In genomic region chr5:60814498-60814897, GRCh38 we compare ENCODE assay signal across 22 cellular contexts. TPM values are rescaled to one million over a fixed set of nuclear protein-coding genes. Genes with fewer than 3 reads are reported as not detected.
DNase-seq lines count a peak whose midpoint lies in the region; ATAC-seq, FAIRE-seq and TF ChIP-seq lines count a peak whose summit lies in the region.
"Had no signal": no experiment of that assay in that cellular context is flagged by ENCODE, and none has a peak within 500 bp of the region (broad histone marks: within the 10 kb centered on the region; RNA-seq: fewer than 3 reads in every experiment).

No MANE protein-coding gene starts in this region.

- no peak overlapping the region for H4K12ac ChIP-seq in trophoblast cell (ENCODE audit: low read depth, low read length)

- H3K27ac ChIP-seq in A549: no peak overlapping the region
- no peak overlapping the region for H3K27ac ChIP-seq in K562 (ENCODE audit: extremely low read depth, low read depth, low read length)
- no peak overlapping the region for H3K27ac ChIP-seq in trophoblast cell (ENCODE audit: low read depth, low read length)
- H3K27ac ChIP-seq: BLaER1 treated with 17β-estradiol and CSF1 and Interleukin-3, amounts not matched to agents 10 nM and 100 nM; C4-2B had no signal

- ATAC-seq in A549 (no peak), K562 (no peak), left colon (peak; percentile 65), esophagus mucosa (no peak), HG03097 (IDR thresholded peaks at IDR 0.05; ENCODE audit: low FRiP score, unreplicated experiment) (no peak)
- ATAC-seq: CD8-positive, alpha-beta T cell had no signal

- H2BK120ac ChIP-seq in trophoblast cell (ENCODE audit: insufficient read depth, low read length, poor library complexity): no peak overlapping the region

- TF ChIP-seq POLR2A in A549 (IDR thresholded peaks at IDR 0.05; ENCODE audit: low read length): no peak
- no peak for TF ChIP-seq POLR2A in K562 (conservative IDR thresholded peaks at IDR 0.05)

- DNase-seq in A549 (ENCODE audit: low read depth in 1 of 2, low spot score in 1 of 2): no peak
- DNase-seq in K562 (ENCODE audit: extremely low read depth in 1 of 4, low spot score in 3 of 4): no peak
- no peak for DNase-seq in left colon
- peak; percentile 34 to 69 for DNase-seq in trophoblast cell
- DNase-seq in GM19240 (ENCODE audit: insufficient read length, low spot score): no peak
- no peak for DNase-seq in islet precursor cell
- DNase-seq: 8988T; AML-193; Caco-2; Calu3; CD4-positive, alpha-beta T cell; CD8-positive, alpha-beta T cell; DMS79 treated with DMSO at 0.1 percent for 48 hours; GF-D8 had no signal

- H3K18ac ChIP-seq in trophoblast cell (ENCODE audit: low read length): no peak overlapping the region

- H3K4me1 ChIP-seq in A549 (peaks cover 29% of the 10 kb centered on the region), K562 (replicated peaks in 1 of 2; ENCODE audit: control insufficient read depth in 2 of 2, insufficient read depth in 2 of 2, low read length in 2 of 2) (0 out of 5 replicates have a peak, but pooled peaks cover 0 to 6% of the 10 kb centered on the region in 2 experiments), trophoblast cell (ENCODE audit: control insufficient read depth in 1 of 2, insufficient read depth in 2 of 2, low read length in 2 of 2) (peaks cover 0 to 5% of the 10 kb centered on the region in 2 experiments)

- H2BK12ac ChIP-seq in trophoblast cell (ENCODE audit: low read length): no peak overlapping the region

- peak; percentile 46 for FAIRE-seq in A549 (lab: Jason Lieb, UNC)
- FAIRE-seq in K562 (lab: Jason Lieb, UNC): no peak
- FAIRE-seq: A204.1, D721Med, GM12891, GM19239 had no signal

- no peaks in the 10 kb centered on the region for H3K79me1 ChIP-seq in trophoblast cell (ENCODE audit: low read length)

- H3K9me3 ChIP-seq in A549 (no peaks in the 10 kb centered on the region), K562 (replicated peaks; ENCODE audit: control insufficient read depth, insufficient read depth, low read depth, low read length) (no peaks in the 10 kb centered on the region; the same call in 1 of the 2 replicates), trophoblast cell (ENCODE audit: insufficient read depth, low read depth, low read length) (no peaks in the 10 kb centered on the region)
- H3K9me3 ChIP-seq: BLaER1 treated with 17β-estradiol and CSF1 and Interleukin-3, amounts not matched to agents 10 nM and 100 nM; Caco-2 had no signal

- intact Hi-C loops in K562 (cut with micrococcal nuclease): no loop called here
- intact Hi-C loops in left colon (cut with DNase I, micrococcal nuclease): no loop called here

- H3K4me3 ChIP-seq in A549 (no peak overlapping the region), K562 (no peak overlapping the region), trophoblast cell (ENCODE audit: low read depth, low read length) (no peak overlapping the region)
- H3K4me3 ChIP-seq: BLaER1 treated with 17β-estradiol and CSF1 and Interleukin-3, amounts not matched to agents 10 nM and 100 nM had no signal

- TF ChIP-seq RAD21 in A549 (conservative IDR thresholded peaks at IDR 0.05 in 1 of 2, IDR thresholded peaks at IDR 0.05 in 1 of 2) (no peak), K562 (CRISPR knock-in tag; conservative IDR thresholded peaks at IDR 0.05 in 1 of 2, IDR thresholded peaks at IDR 0.05 in 1 of 2) (no peak)

- H2AFZ ChIP-seq in K562 (ENCODE audit: low read depth, low read length) (no peak overlapping the region), trophoblast cell (ENCODE audit: insufficient read depth, low read length, poor library complexity) (no peak overlapping the region)

- H3K9ac ChIP-seq in K562 (ENCODE audit: insufficient read depth in 1 of 2, low read depth in 2 of 2, low read length in 2 of 2) (no peak overlapping the region), trophoblast cell (ENCODE audit: low read length) (no peak overlapping the region)
- H3K9ac ChIP-seq: BLaER1 treated with 17β-estradiol and CSF1 and Interleukin-3, amounts not matched to agents 10 nM and 100 nM had no signal

- TF ChIP-seq CTCF in A549 (IDR thresholded peaks at IDR 0.05) (no peak), K562 (IDR thresholded peaks at IDR 0.05 in 2 of 3, conservative IDR thresholded peaks at IDR 0.05 in 1 of 3; ENCODE audit: insufficient read depth in 2 of 3, low read depth in 1 of 3, low read length in 3 of 3) (no peak)

- no TSS peak for BruUV-seq in K562 (replicated peaks; lab: Mats Ljungman, UMichigan)

- CTCF ChIA-PET in A549 (lab: Yijun Ruan, JAX): interaction anchor here (0.6 to 2.0 kb wide), 2 partner anchors 13 to 350 kb away, joined by 3 to 5 read pairs; no protein-coding TSS in a partner anchor
- CTCF ChIA-PET in K562 (lab: Yijun Ruan, JAX; ENCODE audit: low intra/inter-chr PET ratio): no interaction called here

- no peak overlapping the region for H3K14ac ChIP-seq in trophoblast cell (ENCODE audit: low read length)

- H2AK5ac ChIP-seq in trophoblast cell (ENCODE audit: low read length): no peak overlapping the region

- H4K20me1 ChIP-seq in K562 (replicated peaks; ENCODE audit: control insufficient read depth, insufficient read depth, low read length): no peaks in the 10 kb centered on the region
- H4K20me1 ChIP-seq: BLaER1 treated with 17β-estradiol and CSF1 and Interleukin-3, amounts not matched to agents 10 nM and 100 nM had no signal

- no peak overlapping the region for H3K4ac ChIP-seq in trophoblast cell (ENCODE audit: low read depth, low read length)

- TF ChIP-seq EP300 in A549 (IDR thresholded peaks at IDR 0.05) (no peak), K562 (IDR thresholded peaks at IDR 0.05; ENCODE audit: low read length) (no peak)

- H3K27me3 ChIP-seq in K562 (ENCODE audit: control insufficient read depth in 2 of 2, insufficient read depth in 2 of 2, low read length in 2 of 2) (no peaks in the 10 kb centered on the region; a peak in 1 of 5 replicates), trophoblast cell (ENCODE audit: insufficient read depth, low read length) (no peaks in the 10 kb centered on the region)
- H3K27me3 ChIP-seq: BLaER1 treated with 17β-estradiol and CSF1 and Interleukin-3, amounts not matched to agents 10 nM and 100 nM had no signal

- H2BK5ac ChIP-seq in trophoblast cell (ENCODE audit: low read depth, low read length, poor library complexity): no peak overlapping the region

- H3K23ac ChIP-seq in trophoblast cell (ENCODE audit: low read length): no peak overlapping the region

- H4K91ac ChIP-seq in trophoblast cell (ENCODE audit: low read depth, low read length): no peak overlapping the region

- POLR2A ChIA-PET in A549 (lab: Yijun Ruan, JAX): no interaction called here
- POLR2A ChIA-PET in K562 (lab: Yijun Ruan, JAX): interaction anchor here (1.8 kb wide), 1 partner anchor 11 kb away, joined by 3 read pairs; no protein-coding TSS in a partner anchor

- H3K36me3 ChIP-seq in K562 (ENCODE audit: control insufficient read depth, insufficient read depth, low read length) (no peaks in the 10 kb centered on the region), trophoblast cell (ENCODE audit: control insufficient read depth in 1 of 2, insufficient read depth in 2 of 2, low read length in 2 of 2) (no peaks in the 10 kb centered on the region)
- H3K36me3 ChIP-seq: BLaER1 treated with 17β-estradiol and CSF1 and Interleukin-3, amounts not matched to agents 10 nM and 100 nM had no signal

- H3K9me1 ChIP-seq in K562 (ENCODE audit: control insufficient read depth, insufficient read depth, low read length): no peaks in the 10 kb centered on the region

- in situ Hi-C loops in K562 (cut with MboI): no loop called here

- 92% methylated on average over 2 of the region's 2 CpGs for WGBS in A549 (ENCODE audit: missing lambda C conversion rate)
- WGBS in K562 (ENCODE audit: insufficient coverage, low coverage, missing lambda C conversion rate): 24% methylated on average over 2 of the region's 2 CpGs
- WGBS in trophoblast cell (ENCODE audit: extremely low coverage, insufficient coverage, insufficient read length): no CpG with 5 or more reads among the region's 2 CpGs

- H3K79me2 ChIP-seq in K562 (ENCODE audit: control insufficient read depth, insufficient read depth, low read length) (no peaks in the 10 kb centered on the region), trophoblast cell (ENCODE audit: control insufficient read depth, insufficient read depth, low read length, poor library complexity) (no peaks in the 10 kb centered on the region)

- H3K4me2 ChIP-seq in A549: no peak overlapping the region
- no peak overlapping the region for H3K4me2 ChIP-seq in K562 (ENCODE audit: insufficient read depth, low read length)
- no peak overlapping the region for H3K4me2 ChIP-seq in trophoblast cell (ENCODE audit: low read length)
- H3K4me2 ChIP-seq: BLaER1 treated with 17β-estradiol and CSF1 and Interleukin-3, amounts not matched to agents 10 nM and 100 nM had no signal

- H4K8ac ChIP-seq in trophoblast cell (ENCODE audit: low read depth, low read length): no peak overlapping the region

TF ChIP-seq in K562, 482 proteins besides CTCF, POLR2A, EP300 and RAD21 (continues in another document):
- no peak for TF ChIP-seq TAF1 (IDR thresholded peaks at IDR 0.05; ENCODE audit: control insufficient read depth, extremely low read depth, insufficient read depth, low read length, severe bottlenecking)

RNA-seq across cellular contexts. Expression of gene ELOVL7, which starts 29.6 kb away (rescaled TPM):
- polyA plus RNA-seq in A549 (2011; rRNA removed): 11.7 and 12.3 TPM in 2 replicates
- 2.6 and 2.8 TPM in 2 replicates for polyA plus RNA-seq in A549 (2012; cell fraction: cytosol; rRNA removed)
- 2.4 and 3.3 TPM in 2 replicates for polyA plus RNA-seq in A549 (2012; cell fraction: nucleus; rRNA removed)
- polyA plus RNA-seq in A549 (2017; fragmentation: RNase III; extraction: RNeasy Plus Mini Kit Qiagen cat#74134 plus additional on column Dnase treatment): 8.2 to 9.1 TPM (median 8.3 TPM) in 3 replicates
- 6.2 and 8.2 TPM in 2 replicates for polyA minus RNA-seq in A549 (2011; rRNA and poly(A)+ RNA removed)
- total RNA-seq in K562 (2011; cell fraction: chromatin; rRNA removed; ENCODE audit: low replicate concordance): 3.7 and 5.9 TPM in 2 replicates
- total RNA-seq in K562 (2011; cell fraction: nucleolus; rRNA removed): 1.3 and 3.4 TPM in 2 replicates
- 4.6 and 7.0 TPM in 2 replicates for total RNA-seq in K562 (2011; cell fraction: nucleoplasm; rRNA removed)
- 4.5 and 5.8 TPM in 2 replicates for total RNA-seq in K562 (2014; rRNA removed)
- total RNA-seq in K562 (2014; rRNA removed; fragmentation: Illumina TruSeq; extraction: Trizol): 12.3 and 15.0 TPM in 2 replicates
- 6.7 and 8.2 TPM in 2 replicates for total RNA-seq in K562 (2015; rRNA removed; fragmentation: Illumina TruSeq; extraction: Trizol)
- 9.4 and 11.6 TPM in 2 replicates for total RNA-seq in K562 (2021)
- polyA plus RNA-seq in K562 (2011; rRNA removed): 6.7 and 26.7 TPM in 2 replicates
- 1.6 and 15.0 TPM in 2 replicates for polyA plus RNA-seq in K562 (2011; cell fraction: cytosol; rRNA removed)
- polyA plus RNA-seq in K562 (2011; cell fraction: nucleus; rRNA removed): 2.0 and 14.5 TPM in 2 replicates
- polyA plus RNA-seq in K562 (2012): 6.4 and 13.8 TPM in 2 replicates
- polyA plus RNA-seq in K562 (2014; fragmentation: Illumina TruSeq; extraction: Trizol): 11.3 and 11.4 TPM in 2 replicates
- 1 to 10 TPM; 4.6 to 5.6 TPM for polyA plus RNA-seq in K562 (2014; fragmentation: Nextera tagmentation; extraction: Ambion mirVana)
- 6.9 and 8.9 TPM in 2 replicates for polyA plus RNA-seq in K562 (2014; rRNA removed)
- polyA minus RNA-seq in K562 (2011; rRNA and poly(A)+ RNA removed): 6.7 and 30.9 TPM in 2 replicates
- polyA minus RNA-seq in K562 (2011; cell fraction: cytosol; rRNA and poly(A)+ RNA removed): 4.1 and 12.1 TPM in 2 replicates
- polyA minus RNA-seq in K562 (2011; cell fraction: nucleus; rRNA and poly(A)+ RNA removed): 0.81 and 6.9 TPM in 2 replicates
- total RNA-seq in left colon: 10 to 100 TPM; 30.0 to 30.5 TPM
- polyA plus RNA-seq in trophoblast cell (2013): 3.5 and 3.8 TPM in 2 replicates
- 5.3 TPM for total RNA-seq in esophagus mucosa
- total RNA-seq: CD4-positive, alpha-beta T cell; CD8-positive, alpha-beta T cell had no signal

Comparison
In these comparisons a context has a peak if more than half of its experiments do, and no peak if none do; other contexts are left out.
1. DNase-seq: peak in trophoblast cell (2 of 2); none in A549 (0 of 2), K562 (0 of 4), left colon (0 of 2), GM19240 (single experiment) and islet precursor cell (single experiment).
2. Of the 35 proteins assayed by ChIP-seq in both K562 and A549: peak only in K562: ZFP36; only in A549: none; in both: none; in neither: 34.